ENCODE assay signal across 8 cellular contexts in genomic region chr1:15836772-15837669, GRCh38. TPM values are rescaled to one million over a fixed set of nuclear protein-coding genes. Genes with fewer than 3 reads are reported as not detected.
DNase-seq lines count a peak whose midpoint lies in the region; ATAC-seq and TF ChIP-seq lines count a peak whose summit lies in the region.

No MANE protein-coding gene starts in this region.

- no peak overlapping the region for H4K8ac ChIP-seq in H9 (replicated peaks; ENCODE audit: insufficient read length, low read depth, low read length)

- H3K36me3 ChIP-seq in endodermal cell (ENCODE audit: control insufficient read depth, insufficient read depth, low read length) (no peaks in the 10 kb centered on the region), ovary (no peaks in the 10 kb centered on the region), upper lobe of left lung (no peaks in the 10 kb centered on the region)

- no peak overlapping the region for H3K14ac ChIP-seq in H9 (ENCODE audit: insufficient read depth, low read length)

- no peaks in the 10 kb centered on the region for H3K79me1 ChIP-seq in H9 (ENCODE audit: insufficient read depth, low read depth, low read length, poor library complexity, severe bottlenecking)

- no peak overlapping the region for H2AFZ ChIP-seq in H9 (ENCODE audit: low read length)

- H3K9me3 ChIP-seq in H9 (ENCODE audit: control insufficient read depth, low read depth, low read length) (no peaks in the 10 kb centered on the region), endodermal cell (ENCODE audit: control insufficient read depth, low read length) (no peaks in the 10 kb centered on the region), ovary (no peaks in the 10 kb centered on the region), upper lobe of left lung (no peaks in the 10 kb centered on the region)

- H3K36me3 Mint-ChIP-seq in H9 (ENCODE audit: insufficient read depth in 1 of 3, low read depth in 3 of 3) (peaks cover 2 to 6% (median 3%) of the 10 kb centered on the region in 3 experiments; a peak in 5 of 7 replicates), endodermal cell (ENCODE audit: low read depth) (peaks cover 2% of the 10 kb centered on the region)

- no peak overlapping the region for H3K27ac ChIP-seq in H9 (ENCODE audit: insufficient read length, low read depth, low read length)
- H3K27ac ChIP-seq in endodermal cell (ENCODE audit: low read depth, low read length): no peak overlapping the region
- peak overlapping the region in 1 of 2 donors; percentile 99 for H3K27ac ChIP-seq in ovary
- H3K27ac ChIP-seq in upper lobe of left lung: peak overlapping the region; percentile 99 to 100 (median 100)

- H3K4me3 Mint-ChIP-seq in H9 (peak overlapping the region; percentile 78 to 92; a peak in 4 of 5 replicates), endodermal cell (peak overlapping the region; percentile 86)

- peak overlapping the region; percentile 24 for H3K18ac ChIP-seq in H9 (ENCODE audit: insufficient read length, low read depth, low read length)

- peak; percentile 59 for DNase-seq in H9
- peak; percentile 74 for DNase-seq in activated CD4-positive, CD25-positive, alpha-beta regulatory T cell treated with anti-CD3 and anti-CD28 coated beads, Interleukin-2, amount 50 U/mL, for 72 hours
- peak; percentile 70 for DNase-seq in endodermal cell
- DNase-seq in ovary: peak; percentile 28 to 67 (median 57)
- peak; percentile 58 to 92 for DNase-seq in upper lobe of left lung
- no peak for DNase-seq in DMS153 treated with DMSO at 0.1 percent for 48 hours (lab: John Stamatoyannopoulos, UW; ENCODE audit: unreplicated experiment)

- H3K9ac ChIP-seq in H9 (ENCODE audit: extremely low read depth, insufficient read length, low read length) (no peak overlapping the region), endodermal cell (ENCODE audit: extremely low read depth, low read length, poor library complexity, severe bottlenecking) (no peak overlapping the region)

- H2BK5ac ChIP-seq in H9 (ENCODE audit: insufficient read length, low read length): no peak overlapping the region

- TF ChIP-seq POLR2A in ovary (IDR thresholded peaks at IDR 0.05) (no peak), upper lobe of left lung (IDR thresholded peaks at IDR 0.05) (peak in 2 of 4 donors; percentile 31 to 62)

- H3K4me3 ChIP-seq in endodermal cell (ENCODE audit: low read length) (peak overlapping the region; percentile 94), ovary (no peak overlapping the region), upper lobe of left lung (peak overlapping the region in 3 of 4 donors; percentile 71 to 80 (median 72))

- no peak overlapping the region for H3T11ph ChIP-seq in H9 (ENCODE audit: low read length)

- no peak overlapping the region for H3K4ac ChIP-seq in H9 (ENCODE audit: low read depth, low read length)

- H3K79me2 ChIP-seq in H9 (ENCODE audit: insufficient read depth, low read length): no peaks in the 10 kb centered on the region

- intact Hi-C loops in ovary (cut with DNase I): no loop called here

- H2BK12ac ChIP-seq in H9 (ENCODE audit: insufficient read length, low read depth, low read length): no peak overlapping the region

- H2BK20ac ChIP-seq in H9 (ENCODE audit: low read depth, low read length, poor library complexity, severe bottlenecking): no peak overlapping the region

- ATAC-seq in upper lobe of left lung (ENCODE audit: low FRiP score in 2 of 2): peak; percentile 35 to 43
- no peak for ATAC-seq in HG03457 (IDR thresholded peaks at IDR 0.05; ENCODE audit: unreplicated experiment)
- no peak for ATAC-seq in GM21786 (IDR thresholded peaks at IDR 0.05; ENCODE audit: unreplicated experiment)

- H3K23ac ChIP-seq in H9 (ENCODE audit: insufficient read length, low read depth, low read length): no peak overlapping the region

- H3K4me1 ChIP-seq in H9 (ENCODE audit: insufficient read depth, low read length): no peaks in the 10 kb centered on the region; the same call in 1 of the 2 replicates
- no peaks in the 10 kb centered on the region for H3K4me1 ChIP-seq in endodermal cell (ENCODE audit: control insufficient read depth, insufficient read depth, low read length)
- H3K4me1 ChIP-seq in ovary (ENCODE audit: insufficient read depth): no peaks in the 10 kb centered on the region
- peaks cover 7 to 29% (median 14%) of the 10 kb centered on the region in 4 donors for H3K4me1 ChIP-seq in upper lobe of left lung

- no CpG with 5 or more reads among the region's 62 CpGs for WGBS in H9 (ENCODE audit: extremely low coverage, insufficient read length, low lambda C conversion rate)
- WGBS in endodermal cell (ENCODE audit: insufficient coverage in 1 of 2, insufficient read length in 1 of 2), 2 experiments: 94 to 96% methylated on average over 53 to 62 of the region's 62 CpGs
- WGBS in ovary, 3 donors: 68 to 73% (median 69%) methylated on average over 62 of the region's 62 CpGs
- WGBS in upper lobe of left lung, 2 donors: 65 to 68% methylated on average over 52 to 62 of the region's 62 CpGs

- no peaks in the 10 kb centered on the region for H3K27me3 Mint-ChIP-seq in H9 (ENCODE audit: low read depth)
- no peaks in the 10 kb centered on the region for H3K27me3 Mint-ChIP-seq in endodermal cell (ENCODE audit: insufficient read depth)

- H3K9me3 Mint-ChIP-seq in H9 (no peaks in the 10 kb centered on the region), endodermal cell (no peaks in the 10 kb centered on the region)

- H3K27ac Mint-ChIP-seq in H9: 0 out of 7 replicates have a peak overlapping the region, but pooled peaks of 1 of the 3 experiments have one; percentile 40
- peak overlapping the region; percentile 82 for H3K27ac Mint-ChIP-seq in endodermal cell

- no peaks in the 10 kb centered on the region for H4K20me1 ChIP-seq in H9 (ENCODE audit: control insufficient read depth, insufficient read depth, insufficient read length)

- H3K27me3 ChIP-seq in H9 (ENCODE audit: insufficient read depth, low read length) (no peaks in the 10 kb centered on the region), endodermal cell (ENCODE audit: control insufficient read depth, insufficient read depth, low read length, poor library complexity, severe bottlenecking) (no peaks in the 10 kb centered on the region), ovary (no peaks in the 10 kb centered on the region), upper lobe of left lung (no peaks in the 10 kb centered on the region)

- H3K4me1 Mint-ChIP-seq in H9 (peaks cover 15 to 22% of the 10 kb centered on the region in 2 experiments), endodermal cell (peaks cover 4% of the 10 kb centered on the region)

- H3K4me2 ChIP-seq in H9 (ENCODE audit: insufficient read depth, insufficient read length, low read length): no peak overlapping the region

- H4K91ac ChIP-seq in H9 (ENCODE audit: insufficient read length, low read depth, low read length): no peak overlapping the region

- TF ChIP-seq EP300 in ovary (IDR thresholded peaks at IDR 0.05) (no peak), upper lobe of left lung (IDR thresholded peaks at IDR 0.05) (no peak)

- H3K23me2 ChIP-seq in H9 (ENCODE audit: insufficient read length, low read depth, low read length, poor library complexity, severe bottlenecking): peaks cover 14% of the 10 kb centered on the region

- no peak overlapping the region for H4K5ac ChIP-seq in H9 (ENCODE audit: insufficient read length, low read depth, low read length)

- H2BK120ac ChIP-seq in H9 (ENCODE audit: low read depth, low read length, poor library complexity, severe bottlenecking): no peak overlapping the region

- TF ChIP-seq CTCF in H9 (conservative IDR thresholded peaks at IDR 0.05) (no peak), endodermal cell (conservative IDR thresholded peaks at IDR 0.05) (no peak), ovary (IDR thresholded peaks at IDR 0.05) (no peak), upper lobe of left lung (IDR thresholded peaks at IDR 0.05) (no peak)

- no peak overlapping the region for H3K56ac ChIP-seq in H9 (ENCODE audit: insufficient read length, low read depth, low read length)

- H2BK15ac ChIP-seq in H9 (ENCODE audit: low read depth, low read length): no peak overlapping the region

- no peak overlapping the region for H2AK5ac ChIP-seq in H9 (ENCODE audit: insufficient read length, low read length)

RNA-seq across cellular contexts. Expression of gene SPEN, which starts 10.5 kb away (rescaled TPM):
- total RNA-seq in H9 (2021) (54.3 and 59.6 TPM in 2 replicates), endodermal cell (10 to 100 TPM; 61.5 to 71.9 TPM), ovary (10 to 100 TPM; 38.0 to 93.2 (median 65.6) TPM), upper lobe of left lung (10 to 100 TPM; 41.5 to 73.3 (median 51.3) TPM)
- polyA plus RNA-seq in endodermal cell (2013, experiment 1 of 2): 55.4 TPM
- polyA plus RNA-seq in endodermal cell (2013, experiment 2 of 2): 52.7 TPM
- polyA plus RNA-seq in ovary: 10 to 100 TPM; 30.5 to 41.7 TPM

RNA-seq across cellular contexts. Expression of gene UQCRHL, which starts 29.6 kb away (rescaled TPM):
- total RNA-seq in H9 (2021) (2.0 and 2.6 TPM in 2 replicates), endodermal cell (1 to 10 TPM; 1.6 to 3.7 TPM), ovary (1 to 10 TPM in 6 of 7 donors, under 1 TPM in 1; 0.65 to 3.3 (median 1.2) TPM), upper lobe of left lung (1 to 10 TPM in 5 of 6 donors, under 1 TPM in 1; 0.57 to 2.1 (median 1.1) TPM)
- 5.2 TPM for polyA plus RNA-seq in endodermal cell (2013, experiment 1 of 2)
- polyA plus RNA-seq in endodermal cell (2013, experiment 2 of 2): 5.2 TPM
- 1 to 10 TPM; 1.4 to 5.6 TPM for polyA plus RNA-seq in ovary

Comparison
In these comparisons a context has a peak if more than half of its experiments do, and no peak if none do; other contexts are left out.
1. H3K27ac ChIP-seq: peak in upper lobe of left lung (4 of 4); none in H9 (single experiment) and endodermal cell (single experiment).
2. ATAC-seq: peak in upper lobe of left lung (2 of 2); none in HG03457 (single experiment) and GM21786 (single experiment).